2 cellular contexts compared by ENCODE assay signal in the genomic region with DNA sequence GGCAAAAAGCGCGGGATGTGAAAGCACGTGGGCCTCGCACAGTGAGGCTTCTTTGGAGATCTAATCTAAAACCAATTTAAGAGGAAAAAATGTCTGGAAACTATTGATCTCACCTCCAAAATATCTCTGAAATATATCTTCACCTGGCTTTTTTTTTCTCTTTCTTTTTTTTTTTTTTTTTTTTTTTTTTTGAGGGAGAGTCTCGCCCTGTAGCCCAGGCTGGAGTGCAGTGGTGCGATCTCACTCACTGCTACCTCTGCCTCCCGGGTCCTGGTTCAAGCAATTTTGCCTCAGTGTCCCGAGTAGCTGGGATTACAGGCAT.
TF ChIP-seq lines count a peak whose summit lies in the region.

No MANE protein-coding gene starts in this region.

TF ChIP-seq in A549, 52 proteins besides CTCF, POLR2A, EP300 and RAD21 (continued from another document):
- TF ChIP-seq, protein P1, sequence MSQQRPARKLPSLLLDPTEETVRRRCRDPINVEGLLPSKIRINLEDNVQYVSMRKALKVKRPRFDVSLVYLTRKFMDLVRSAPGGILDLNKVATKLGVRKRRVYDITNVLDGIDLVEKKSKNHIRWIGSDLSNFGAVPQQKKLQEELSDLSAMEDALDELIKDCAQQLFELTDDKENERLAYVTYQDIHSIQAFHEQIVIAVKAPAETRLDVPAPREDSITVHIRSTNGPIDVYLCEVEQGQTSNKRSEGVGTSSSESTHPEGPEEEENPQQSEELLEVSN (IDR thresholded peaks at IDR 0.05; ENCODE audit: borderline replicate concordance, low read depth), result peak; percentile 99
- TF ChIP-seq POLR2AphosphoS2 (conservative IDR thresholded peaks at IDR 0.05; ENCODE audit: low read length), result no peak
- TF ChIP-seq SMC3 (IDR thresholded peaks at IDR 0.05), result no peak
- TF ChIP-seq, protein P2, sequence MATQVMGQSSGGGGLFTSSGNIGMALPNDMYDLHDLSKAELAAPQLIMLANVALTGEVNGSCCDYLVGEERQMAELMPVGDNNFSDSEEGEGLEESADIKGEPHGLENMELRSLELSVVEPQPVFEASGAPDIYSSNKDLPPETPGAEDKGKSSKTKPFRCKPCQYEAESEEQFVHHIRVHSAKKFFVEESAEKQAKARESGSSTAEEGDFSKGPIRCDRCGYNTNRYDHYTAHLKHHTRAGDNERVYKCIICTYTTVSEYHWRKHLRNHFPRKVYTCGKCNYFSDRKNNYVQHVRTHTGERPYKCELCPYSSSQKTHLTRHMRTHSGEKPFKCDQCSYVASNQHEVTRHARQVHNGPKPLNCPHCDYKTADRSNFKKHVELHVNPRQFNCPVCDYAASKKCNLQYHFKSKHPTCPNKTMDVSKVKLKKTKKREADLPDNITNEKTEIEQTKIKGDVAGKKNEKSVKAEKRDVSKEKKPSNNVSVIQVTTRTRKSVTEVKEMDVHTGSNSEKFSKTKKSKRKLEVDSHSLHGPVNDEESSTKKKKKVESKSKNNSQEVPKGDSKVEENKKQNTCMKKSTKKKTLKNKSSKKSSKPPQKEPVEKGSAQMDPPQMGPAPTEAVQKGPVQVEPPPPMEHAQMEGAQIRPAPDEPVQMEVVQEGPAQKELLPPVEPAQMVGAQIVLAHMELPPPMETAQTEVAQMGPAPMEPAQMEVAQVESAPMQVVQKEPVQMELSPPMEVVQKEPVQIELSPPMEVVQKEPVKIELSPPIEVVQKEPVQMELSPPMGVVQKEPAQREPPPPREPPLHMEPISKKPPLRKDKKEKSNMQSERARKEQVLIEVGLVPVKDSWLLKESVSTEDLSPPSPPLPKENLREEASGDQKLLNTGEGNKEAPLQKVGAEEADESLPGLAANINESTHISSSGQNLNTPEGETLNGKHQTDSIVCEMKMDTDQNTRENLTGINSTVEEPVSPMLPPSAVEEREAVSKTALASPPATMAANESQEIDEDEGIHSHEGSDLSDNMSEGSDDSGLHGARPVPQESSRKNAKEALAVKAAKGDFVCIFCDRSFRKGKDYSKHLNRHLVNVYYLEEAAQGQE (IDR thresholded peaks at IDR 0.05), result no peak
- no peak for TF ChIP-seq RARB (CRISPR knock-in tag; IDR thresholded peaks at IDR 0.05)
- TF ChIP-seq CBX2 (IDR thresholded peaks at IDR 0.05; ENCODE audit: borderline replicate concordance, low read depth), result no peak
- no peak for TF ChIP-seq KDM5A (IDR thresholded peaks at IDR 0.05)
- peak; percentile 65; the same call in 1 of the 2 replicates for TF ChIP-seq ESRRA (IDR thresholded peaks at IDR 0.05; ENCODE audit: borderline replicate concordance, low read length)
- no peak for TF ChIP-seq MYC (IDR thresholded peaks at IDR 0.05; ENCODE audit: borderline replicate concordance, low read length)
- TF ChIP-seq CBX8 (IDR thresholded peaks at IDR 0.05), result no peak
- TF ChIP-seq TFCP2L1 (CRISPR knock-in tag; IDR thresholded peaks at IDR 0.05), result no peak
- TF ChIP-seq, protein P3, sequence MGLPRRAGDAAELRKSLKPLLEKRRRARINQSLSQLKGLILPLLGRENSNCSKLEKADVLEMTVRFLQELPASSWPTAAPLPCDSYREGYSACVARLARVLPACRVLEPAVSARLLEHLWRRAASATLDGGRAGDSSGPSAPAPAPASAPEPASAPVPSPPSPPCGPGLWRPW (IDR thresholded peaks at IDR 0.05), result no peak
- no peak for TF ChIP-seq HOXB5 (CRISPR knock-in tag; IDR thresholded peaks at IDR 0.05)
- TF ChIP-seq ZNF302 (CRISPR knock-in tag; IDR thresholded peaks at IDR 0.05), result no peak
- no peak for TF ChIP-seq RCOR1 (IDR thresholded peaks at IDR 0.05; ENCODE audit: low read depth, low read length)
- TF ChIP-seq FOSL2 (IDR thresholded peaks at IDR 0.05), result no peak
- TF ChIP-seq FOSL2 (CRISPR knock-in tag; IDR thresholded peaks at IDR 0.05), result no peak
- no peak for TF ChIP-seq EHF (CRISPR knock-in tag; IDR thresholded peaks at IDR 0.05)
- no peak for TF ChIP-seq JUNB (IDR thresholded peaks at IDR 0.05)
- TF ChIP-seq KDM1A (IDR thresholded peaks at IDR 0.05; ENCODE audit: low read depth), result no peak
- no peak for TF ChIP-seq ZC3H11A (IDR thresholded peaks at IDR 0.05)
- no peak for TF ChIP-seq FOXS1 (CRISPR knock-in tag; IDR thresholded peaks at IDR 0.05)
- TF ChIP-seq CHD4 (IDR thresholded peaks at IDR 0.05; ENCODE audit: borderline replicate concordance), result no peak
- TF ChIP-seq RFX5 (IDR thresholded peaks at IDR 0.05), result no peak
- TF ChIP-seq, protein P4, sequence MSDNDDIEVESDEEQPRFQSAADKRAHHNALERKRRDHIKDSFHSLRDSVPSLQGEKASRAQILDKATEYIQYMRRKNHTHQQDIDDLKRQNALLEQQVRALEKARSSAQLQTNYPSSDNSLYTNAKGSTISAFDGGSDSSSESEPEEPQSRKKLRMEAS (IDR thresholded peaks at IDR 0.05), result peak; percentile 99
- no peak for TF ChIP-seq NR3C1 (IDR thresholded peaks at IDR 0.05)
- no peak for TF ChIP-seq BHLHE40 (IDR thresholded peaks at IDR 0.05; ENCODE audit: low read depth, low read length)

TF ChIP-seq in K562, 482 proteins besides CTCF, POLR2A, EP300 and RAD21 (continued from another document and continues in another):
- TF ChIP-seq, protein P5, sequence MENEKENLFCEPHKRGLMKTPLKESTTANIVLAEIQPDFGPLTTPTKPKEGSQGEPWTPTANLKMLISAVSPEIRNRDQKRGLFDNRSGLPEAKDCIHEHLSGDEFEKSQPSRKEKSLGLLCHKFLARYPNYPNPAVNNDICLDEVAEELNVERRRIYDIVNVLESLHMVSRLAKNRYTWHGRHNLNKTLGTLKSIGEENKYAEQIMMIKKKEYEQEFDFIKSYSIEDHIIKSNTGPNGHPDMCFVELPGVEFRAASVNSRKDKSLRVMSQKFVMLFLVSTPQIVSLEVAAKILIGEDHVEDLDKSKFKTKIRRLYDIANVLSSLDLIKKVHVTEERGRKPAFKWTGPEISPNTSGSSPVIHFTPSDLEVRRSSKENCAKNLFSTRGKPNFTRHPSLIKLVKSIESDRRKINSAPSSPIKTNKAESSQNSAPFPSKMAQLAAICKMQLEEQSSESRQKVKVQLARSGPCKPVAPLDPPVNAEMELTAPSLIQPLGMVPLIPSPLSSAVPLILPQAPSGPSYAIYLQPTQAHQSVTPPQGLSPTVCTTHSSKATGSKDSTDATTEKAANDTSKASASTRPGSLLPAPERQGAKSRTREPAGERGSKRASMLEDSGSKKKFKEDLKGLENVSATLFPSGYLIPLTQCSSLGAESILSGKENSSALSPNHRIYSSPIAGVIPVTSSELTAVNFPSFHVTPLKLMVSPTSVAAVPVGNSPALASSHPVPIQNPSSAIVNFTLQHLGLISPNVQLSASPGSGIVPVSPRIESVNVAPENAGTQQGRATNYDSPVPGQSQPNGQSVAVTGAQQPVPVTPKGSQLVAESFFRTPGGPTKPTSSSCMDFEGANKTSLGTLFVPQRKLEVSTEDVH (IDR thresholded peaks at IDR 0.05; ENCODE audit: low read depth, partially characterized antibody), result no peak
- no peak for TF ChIP-seq PHTF2 (CRISPR knock-in tag; IDR thresholded peaks at IDR 0.05)
- TF ChIP-seq NR2C2 (CRISPR knock-in tag; IDR thresholded peaks at IDR 0.05), result no peak
- peak; percentile 94 for TF ChIP-seq NR2C2 (tag; IDR thresholded peaks at IDR 0.05)
- no peak for TF ChIP-seq RBFOX2 (IDR thresholded peaks at IDR 0.05; ENCODE audit: low read depth, low read length)
- TF ChIP-seq ZNF3 (CRISPR knock-in tag; IDR thresholded peaks at IDR 0.05), result no peak
- TF ChIP-seq MYBL2 (IDR thresholded peaks at IDR 0.05; ENCODE audit: low read depth), result no peak
- no peak for TF ChIP-seq MYBL2 (CRISPR knock-in tag; IDR thresholded peaks at IDR 0.05; ENCODE audit: borderline replicate concordance)
- TF ChIP-seq, protein P6, sequence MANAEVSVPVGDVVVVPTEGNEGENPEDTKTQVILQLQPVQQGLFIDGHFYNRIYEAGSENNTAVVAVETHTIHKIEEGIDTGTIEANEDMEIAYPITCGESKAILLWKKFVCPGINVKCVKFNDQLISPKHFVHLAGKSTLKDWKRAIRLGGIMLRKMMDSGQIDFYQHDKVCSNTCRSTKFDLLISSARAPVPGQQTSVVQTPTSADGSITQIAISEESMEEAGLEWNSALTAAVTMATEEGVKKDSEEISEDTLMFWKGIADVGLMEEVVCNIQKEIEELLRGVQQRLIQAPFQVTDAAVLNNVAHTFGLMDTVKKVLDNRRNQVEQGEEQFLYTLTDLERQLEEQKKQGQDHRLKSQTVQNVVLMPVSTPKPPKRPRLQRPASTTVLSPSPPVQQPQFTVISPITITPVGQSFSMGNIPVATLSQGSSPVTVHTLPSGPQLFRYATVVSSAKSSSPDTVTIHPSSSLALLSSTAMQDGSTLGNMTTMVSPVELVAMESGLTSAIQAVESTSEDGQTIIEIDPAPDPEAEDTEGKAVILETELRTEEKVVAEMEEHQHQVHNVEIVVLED (CRISPR knock-in tag; IDR thresholded peaks at IDR 0.05), result 0 out of 2 replicates have a peak, but pooled peaks have one; percentile 29
- TF ChIP-seq L3MBTL2 (IDR thresholded peaks at IDR 0.05), result peak; percentile 99
- no peak for TF ChIP-seq ARID2 (IDR thresholded peaks at IDR 0.05)
- no peak for TF ChIP-seq MEF2A (IDR thresholded peaks at IDR 0.05; ENCODE audit: control insufficient read depth, low read depth, low read length)
- TF ChIP-seq, protein P7, sequence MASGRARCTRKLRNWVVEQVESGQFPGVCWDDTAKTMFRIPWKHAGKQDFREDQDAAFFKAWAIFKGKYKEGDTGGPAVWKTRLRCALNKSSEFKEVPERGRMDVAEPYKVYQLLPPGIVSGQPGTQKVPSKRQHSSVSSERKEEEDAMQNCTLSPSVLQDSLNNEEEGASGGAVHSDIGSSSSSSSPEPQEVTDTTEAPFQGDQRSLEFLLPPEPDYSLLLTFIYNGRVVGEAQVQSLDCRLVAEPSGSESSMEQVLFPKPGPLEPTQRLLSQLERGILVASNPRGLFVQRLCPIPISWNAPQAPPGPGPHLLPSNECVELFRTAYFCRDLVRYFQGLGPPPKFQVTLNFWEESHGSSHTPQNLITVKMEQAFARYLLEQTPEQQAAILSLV (tag; IDR thresholded peaks at IDR 0.05), result no peak
- TF ChIP-seq NR2C1 (IDR thresholded peaks at IDR 0.05), result 0 out of 2 replicates have a peak, but pooled peaks have one; percentile 2
- TF ChIP-seq NR2C1 (tag; IDR thresholded peaks at IDR 0.05), result peak; percentile 91
- TF ChIP-seq, protein P8, sequence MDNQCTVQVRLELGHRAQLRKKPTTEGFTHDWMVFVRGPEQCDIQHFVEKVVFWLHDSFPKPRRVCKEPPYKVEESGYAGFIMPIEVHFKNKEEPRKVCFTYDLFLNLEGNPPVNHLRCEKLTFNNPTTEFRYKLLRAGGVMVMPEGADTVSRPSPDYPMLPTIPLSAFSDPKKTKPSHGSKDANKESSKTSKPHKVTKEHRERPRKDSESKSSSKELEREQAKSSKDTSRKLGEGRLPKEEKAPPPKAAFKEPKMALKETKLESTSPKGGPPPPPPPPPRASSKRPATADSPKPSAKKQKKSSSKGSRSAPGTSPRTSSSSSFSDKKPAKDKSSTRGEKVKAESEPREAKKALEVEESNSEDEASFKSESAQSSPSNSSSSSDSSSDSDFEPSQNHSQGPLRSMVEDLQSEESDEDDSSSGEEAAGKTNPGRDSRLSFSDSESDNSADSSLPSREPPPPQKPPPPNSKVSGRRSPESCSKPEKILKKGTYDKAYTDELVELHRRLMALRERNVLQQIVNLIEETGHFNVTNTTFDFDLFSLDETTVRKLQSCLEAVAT (IDR thresholded peaks at IDR 0.05), result no peak
- 0 out of 4 replicates have a peak, but pooled peaks of 1 of the 2 experiments have one; percentile 60 for TF ChIP-seq TRIM24 (IDR thresholded peaks at IDR 0.05)
- no peak for TF ChIP-seq MBD2 (IDR thresholded peaks at IDR 0.05; ENCODE audit: borderline replicate concordance, low read depth)
- TF ChIP-seq, protein P9, sequence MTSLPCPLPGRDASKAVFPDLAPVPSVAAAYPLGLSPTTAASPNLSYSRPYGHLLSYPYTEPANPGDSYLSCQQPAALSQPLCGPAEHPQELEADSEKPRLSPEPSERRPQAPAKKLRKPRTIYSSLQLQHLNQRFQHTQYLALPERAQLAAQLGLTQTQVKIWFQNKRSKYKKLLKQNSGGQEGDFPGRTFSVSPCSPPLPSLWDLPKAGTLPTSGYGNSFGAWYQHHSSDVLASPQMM (CRISPR knock-in tag; IDR thresholded peaks at IDR 0.05), result no peak
- TF ChIP-seq ZC3H4 (CRISPR knock-in tag; IDR thresholded peaks at IDR 0.05; ENCODE audit: borderline replicate concordance), result no peak
- TF ChIP-seq XRCC4 (IDR thresholded peaks at IDR 0.05; ENCODE audit: extremely low read depth, insufficient read depth, insufficient read length), result no peak
- no peak for TF ChIP-seq SMARCC2 (IDR thresholded peaks at IDR 0.05; ENCODE audit: low read depth)
- TF ChIP-seq RFX5 (IDR thresholded peaks at IDR 0.05; ENCODE audit: low read depth, low read length), result no peak
- no peak for TF ChIP-seq CBX8 (IDR thresholded peaks at IDR 0.05; ENCODE audit: borderline replicate concordance, extremely low read depth, low read depth, low read length, poor library complexity, severe bottlenecking)
- no peak for TF ChIP-seq SUPT5H (IDR thresholded peaks at IDR 0.05)
- no peak for TF ChIP-seq ZNF586 (CRISPR knock-in tag; conservative IDR thresholded peaks at IDR 0.05)
- no peak for TF ChIP-seq SRSF7 (optimal IDR thresholded peaks at IDR 0.05; ENCODE audit: low read depth, low read length)
- no peak for TF ChIP-seq SMAD1 (IDR thresholded peaks at IDR 0.05; ENCODE audit: low read depth, low read length, partially characterized antibody)
- TF ChIP-seq ZNF12 (CRISPR knock-in tag; IDR thresholded peaks at IDR 0.05), result no peak
- no peak for TF ChIP-seq MECOM (CRISPR knock-in tag; IDR thresholded peaks at IDR 0.05)
- TF ChIP-seq CEBPB (tag; IDR thresholded peaks at IDR 0.05), result no peak
- TF ChIP-seq, protein P10, sequence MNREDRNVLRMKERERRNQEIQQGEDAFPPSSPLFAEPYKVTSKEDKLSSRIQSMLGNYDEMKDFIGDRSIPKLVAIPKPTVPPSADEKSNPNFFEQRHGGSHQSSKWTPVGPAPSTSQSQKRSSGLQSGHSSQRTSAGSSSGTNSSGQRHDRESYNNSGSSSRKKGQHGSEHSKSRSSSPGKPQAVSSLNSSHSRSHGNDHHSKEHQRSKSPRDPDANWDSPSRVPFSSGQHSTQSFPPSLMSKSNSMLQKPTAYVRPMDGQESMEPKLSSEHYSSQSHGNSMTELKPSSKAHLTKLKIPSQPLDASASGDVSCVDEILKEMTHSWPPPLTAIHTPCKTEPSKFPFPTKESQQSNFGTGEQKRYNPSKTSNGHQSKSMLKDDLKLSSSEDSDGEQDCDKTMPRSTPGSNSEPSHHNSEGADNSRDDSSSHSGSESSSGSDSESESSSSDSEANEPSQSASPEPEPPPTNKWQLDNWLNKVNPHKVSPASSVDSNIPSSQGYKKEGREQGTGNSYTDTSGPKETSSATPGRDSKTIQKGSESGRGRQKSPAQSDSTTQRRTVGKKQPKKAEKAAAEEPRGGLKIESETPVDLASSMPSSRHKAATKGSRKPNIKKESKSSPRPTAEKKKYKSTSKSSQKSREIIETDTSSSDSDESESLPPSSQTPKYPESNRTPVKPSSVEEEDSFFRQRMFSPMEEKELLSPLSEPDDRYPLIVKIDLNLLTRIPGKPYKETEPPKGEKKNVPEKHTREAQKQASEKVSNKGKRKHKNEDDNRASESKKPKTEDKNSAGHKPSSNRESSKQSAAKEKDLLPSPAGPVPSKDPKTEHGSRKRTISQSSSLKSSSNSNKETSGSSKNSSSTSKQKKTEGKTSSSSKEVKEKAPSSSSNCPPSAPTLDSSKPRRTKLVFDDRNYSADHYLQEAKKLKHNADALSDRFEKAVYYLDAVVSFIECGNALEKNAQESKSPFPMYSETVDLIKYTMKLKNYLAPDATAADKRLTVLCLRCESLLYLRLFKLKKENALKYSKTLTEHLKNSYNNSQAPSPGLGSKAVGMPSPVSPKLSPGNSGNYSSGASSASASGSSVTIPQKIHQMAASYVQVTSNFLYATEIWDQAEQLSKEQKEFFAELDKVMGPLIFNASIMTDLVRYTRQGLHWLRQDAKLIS (CRISPR knock-in tag; IDR thresholded peaks at IDR 0.05), result no peak
- TF ChIP-seq ESRRB (CRISPR knock-in tag; IDR thresholded peaks at IDR 0.05; ENCODE audit: borderline replicate concordance), result no peak
- TF ChIP-seq CBFB (CRISPR knock-in tag; IDR thresholded peaks at IDR 0.05), result no peak
- TF ChIP-seq SAP30 (IDR thresholded peaks at IDR 0.05; ENCODE audit: borderline replicate concordance, insufficient read depth, low read depth, low read length, poor library complexity, severe bottlenecking), result no peak
- no peak for TF ChIP-seq NFXL1 (CRISPR knock-in tag; IDR thresholded peaks at IDR 0.05)
- TF ChIP-seq ILK (tag; IDR thresholded peaks at IDR 0.05; ENCODE audit: borderline replicate concordance, low read depth), result no peak
